In the genomic region with DNA sequence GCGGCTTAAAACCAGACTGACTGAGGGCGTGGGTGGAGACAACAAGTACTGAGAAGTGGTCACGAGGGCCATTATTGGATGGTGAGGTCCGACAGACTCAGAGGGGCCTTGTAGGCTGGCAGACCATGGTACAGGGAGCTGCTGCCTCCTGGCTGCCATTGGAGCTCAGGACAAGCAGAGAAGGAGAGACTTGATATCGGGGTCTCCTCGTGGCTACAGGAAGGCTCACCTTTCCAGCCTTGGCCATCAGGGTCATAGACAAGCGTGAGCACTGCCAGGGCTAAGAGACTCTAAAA, we compare ENCODE assay signal across 19 cellular contexts. TPM values are rescaled to one million over a fixed set of nuclear protein-coding genes. Genes with fewer than 3 reads are reported as not detected.
DNase-seq lines count a peak whose midpoint lies in the region; ATAC-seq and TF ChIP-seq lines count a peak whose summit lies in the region.
"Had no signal": no experiment of that assay in that cellular context is flagged by ENCODE, and none has a peak within 500 bp of the region (broad histone marks: within the 10 kb centered on the region; RNA-seq: fewer than 3 reads in every experiment).

No MANE protein-coding gene starts in this region.

- H3F3A ChIP-seq in GM23338 (replicated peaks; ENCODE audit: low read depth) (no peaks in the 10 kb centered on the region), neural progenitor cell (ENCODE audit: low read depth) (peaks cover 10% of the 10 kb centered on the region)

- H3K79me2 ChIP-seq in GM23338 (replicated peaks; ENCODE audit: insufficient read depth) = no peaks in the 10 kb centered on the region
- H3K79me2 ChIP-seq in neural progenitor cell (ENCODE audit: low read depth) = no peaks in the 10 kb centered on the region

- peaks cover 3% of the 10 kb centered on the region; the same call in 1 of the 2 replicates for H3K9me2 ChIP-seq in GM23338 (ENCODE audit: insufficient read depth)

- H3K4me2 ChIP-seq in GM23338 = no peak overlapping the region
- no peak overlapping the region for H3K4me2 ChIP-seq in neural progenitor cell

- TF ChIP-seq POLR2A in body of pancreas (IDR thresholded peaks at IDR 0.05) = no peak

- ATAC-seq in GM23338 (peak; percentile 19; the same call in 1 of the 3 replicates), T-helper 17 cell (no peak), HG03378 (IDR thresholded peaks at IDR 0.05; ENCODE audit: unreplicated experiment) (no peak), body of pancreas (no peak)
- ATAC-seq: PC-3 had no signal

- no peaks in the 10 kb centered on the region; the same call in 1 of the 3 replicates for H3K4me1 Mint-ChIP-seq in GM23338
- peaks cover 16% of the 10 kb centered on the region for H3K4me1 Mint-ChIP-seq in T-helper 17 cell
- H3K4me1 Mint-ChIP-seq in endodermal cell = no peaks in the 10 kb centered on the region
- peaks cover 16% of the 10 kb centered on the region for H3K4me1 Mint-ChIP-seq in neural progenitor cell
- H3K4me1 Mint-ChIP-seq: IgD-negative memory B cell had no signal

- H3K36me3 ChIP-seq in GM23338 (ENCODE audit: insufficient read depth) (no peaks in the 10 kb centered on the region), endodermal cell (ENCODE audit: control insufficient read depth, insufficient read depth, low read length) (no peaks in the 10 kb centered on the region), neural progenitor cell (no peaks in the 10 kb centered on the region), body of pancreas (replicated peaks in 1 of 2; ENCODE audit: insufficient read depth in 1 of 2, low read depth in 2 of 2) (no peaks in the 10 kb centered on the region)

- no peak overlapping the region for H3K27ac ChIP-seq in GM23338 (ENCODE audit: low read depth)
- H3K27ac ChIP-seq in endodermal cell (ENCODE audit: low read depth, low read length) = no peak overlapping the region
- no peak overlapping the region for H3K27ac ChIP-seq in neural progenitor cell
- no peak overlapping the region for H3K27ac ChIP-seq in body of pancreas

- H3K4me3 Mint-ChIP-seq in GM23338 (no peak overlapping the region), T-helper 17 cell (peak overlapping the region; percentile 83), endodermal cell (no peak overlapping the region), neural progenitor cell (no peak overlapping the region)
- H3K4me3 Mint-ChIP-seq: B cell, IgD-negative memory B cell had no signal

- H3K4me1 ChIP-seq in GM23338 (ENCODE audit: insufficient read depth) (no peaks in the 10 kb centered on the region), endodermal cell (ENCODE audit: control insufficient read depth, insufficient read depth, low read length) (no peaks in the 10 kb centered on the region), neural progenitor cell (peaks cover 11% of the 10 kb centered on the region), body of pancreas (peaks cover 13% of the 10 kb centered on the region)

- H3K9me3 Mint-ChIP-seq in GM23338 (peaks cover 3% of the 10 kb centered on the region; the same call in 2 of the 3 replicates), endodermal cell (no peaks in the 10 kb centered on the region), neural progenitor cell (no peaks in the 10 kb centered on the region)
- H3K9me3 Mint-ChIP-seq: CD8-positive, alpha-beta memory T cell; IgD-negative memory B cell had no signal

- H3K36me3 Mint-ChIP-seq in GM23338 (ENCODE audit: low read depth) (no peaks in the 10 kb centered on the region), T-helper 17 cell (ENCODE audit: low read depth) (peaks cover 5% of the 10 kb centered on the region), endodermal cell (ENCODE audit: low read depth) (no peaks in the 10 kb centered on the region), neural progenitor cell (peaks cover 4% of the 10 kb centered on the region)
- H3K36me3 Mint-ChIP-seq: IgD-negative memory B cell had no signal

- 86 to 87% methylated on average over 6 to 7 of the region's 7 CpGs for WGBS in endodermal cell (ENCODE audit: insufficient coverage in 1 of 2, insufficient read length in 1 of 2), 2 experiments
- WGBS in body of pancreas, 2 donors = 91% methylated on average over 7 of the region's 7 CpGs

- H3K27me3 Mint-ChIP-seq in GM23338 (ENCODE audit: insufficient read depth, low read depth, poor library complexity) = peaks cover 49% of the 10 kb centered on the region
- no peaks in the 10 kb centered on the region for H3K27me3 Mint-ChIP-seq in T-helper 17 cell
- H3K27me3 Mint-ChIP-seq in endodermal cell (ENCODE audit: insufficient read depth) = peaks cover 65% of the 10 kb centered on the region
- H3K27me3 Mint-ChIP-seq in neural progenitor cell (ENCODE audit: insufficient read depth, low read depth) = peaks cover 8% of the 10 kb centered on the region
- H3K27me3 Mint-ChIP-seq: B cell; CD8-positive, alpha-beta memory T cell; IgD-negative memory B cell had no signal

- no peak overlapping the region for H3K4me3 ChIP-seq in GM23338
- no peak overlapping the region for H3K4me3 ChIP-seq in endodermal cell (ENCODE audit: low read length)
- H3K4me3 ChIP-seq in neural progenitor cell = no peak overlapping the region
- H3K4me3 ChIP-seq in body of pancreas = no peak overlapping the region

- TF ChIP-seq CTCF in GM23338 (conservative IDR thresholded peaks at IDR 0.05; ENCODE audit: low read depth in 2 of 2) = peak in 1 of 2 experiments; percentile 56; a peak in 2 of 4 replicates
- peak; percentile 52 for TF ChIP-seq CTCF in endodermal cell (conservative IDR thresholded peaks at IDR 0.05)
- peak; percentile 24 for TF ChIP-seq CTCF in neural progenitor cell (IDR thresholded peaks at IDR 0.05)
- no peak for TF ChIP-seq CTCF in body of pancreas (IDR thresholded peaks at IDR 0.05)

- H4K20me1 ChIP-seq in GM23338 (replicated peaks; ENCODE audit: insufficient read depth) = no peaks in the 10 kb centered on the region
- H4K20me1 ChIP-seq in neural progenitor cell (ENCODE audit: low read depth) = peaks cover 9% of the 10 kb centered on the region

- H3K9me3 ChIP-seq in T-helper 17 cell (ENCODE audit: control insufficient read depth, low read length, poor library complexity, severe bottlenecking) (no peaks in the 10 kb centered on the region), endodermal cell (ENCODE audit: control insufficient read depth, low read length) (no peaks in the 10 kb centered on the region), neural progenitor cell (ENCODE audit: low read depth) (no peaks in the 10 kb centered on the region), body of pancreas (no peaks in the 10 kb centered on the region)

- H2AFZ ChIP-seq in GM23338 = no peak overlapping the region
- no peak overlapping the region for H2AFZ ChIP-seq in neural progenitor cell (replicated peaks)

- H3K27ac Mint-ChIP-seq in GM23338 = no peak overlapping the region
- peak overlapping the region; percentile 86 for H3K27ac Mint-ChIP-seq in T-helper 17 cell
- no peak overlapping the region for H3K27ac Mint-ChIP-seq in endodermal cell
- H3K27ac Mint-ChIP-seq in neural progenitor cell = no peak overlapping the region
- H3K27ac Mint-ChIP-seq: B cell had no signal

- DNase-seq in GM23338 (ENCODE audit: low spot score) = no peak
- DNase-seq in T-helper 17 cell = no peak
- no peak for DNase-seq in endodermal cell
- DNase-seq in neural progenitor cell (ENCODE audit: low spot score) = peak; percentile 30
- no peak for DNase-seq in activated CD4-positive, alpha-beta T cell treated with anti-CD3 and anti-CD28 coated beads for 48 hours
- DNase-seq in body of pancreas = no peak
- DNase-seq: ACHN; CD8-positive, alpha-beta memory T cell; HCEC 1CT; NCI-H1048; NCI-H146; NCI-H2081 treated with DMSO at 0.1 percent for 48 hours; NCI-H2227 treated with DMSO at 0.1 percent for 48 hours; NCI-H526; NK-92 treated with Interleukin-12 subunit alpha and Interleukin-12 subunit beta, amount 100 ng/mL, for 24 hours; PC-3 had no signal

- intact Hi-C loops in body of pancreas (cut with DNase I) = no loop called here

- H3K9ac ChIP-seq in endodermal cell (ENCODE audit: extremely low read depth, low read length, poor library complexity, severe bottlenecking) (no peak overlapping the region), neural progenitor cell (no peak overlapping the region)

- peaks cover 85% of the 10 kb centered on the region for H3K27me3 ChIP-seq in GM23338 (ENCODE audit: insufficient read depth)
- peaks cover 57% of the 10 kb centered on the region for H3K27me3 ChIP-seq in endodermal cell (ENCODE audit: control insufficient read depth, insufficient read depth, low read length, poor library complexity, severe bottlenecking)
- H3K27me3 ChIP-seq in neural progenitor cell = peaks cover 88% of the 10 kb centered on the region
- H3K27me3 ChIP-seq in body of pancreas = no peaks in the 10 kb centered on the region

TF ChIP-seq in GM23338, 12 proteins besides CTCF, POLR2A, EP300 and RAD21 (continues in another document):
- TF ChIP-seq ETS1 (IDR thresholded peaks at IDR 0.05) (no peak), NANOG (IDR thresholded peaks at IDR 0.05; ENCODE audit: borderline replicate concordance) (no peak), JUNB (IDR thresholded peaks at IDR 0.05; ENCODE audit: unreplicated experiment) (no peak), EZH2phosphoT487 (IDR thresholded peaks at IDR 0.05; ENCODE audit: unreplicated experiment) (no peak)

RNA-seq across cellular contexts. Expression of gene FBRSL1, which starts 54.2 kb away (rescaled TPM):
- 65.9 and 89.8 TPM in 2 replicates for total RNA-seq in GM23338 (2014; rRNA removed; shearing (Covaris generic))
- polyA plus RNA-seq in GM23338 (2016; fragmentation: Nextera tagmentation; extraction: Ambion mirVana) = 29.5 and 37.8 TPM in 2 replicates
- 10 to 100 TPM; 79.3 to 86.3 TPM for total RNA-seq in T-helper 17 cell
- total RNA-seq in endodermal cell = 10 to 100 TPM; 74.9 to 92.3 TPM
- 72.6 TPM for polyA plus RNA-seq in endodermal cell (2013, experiment 1 of 2)
- polyA plus RNA-seq in endodermal cell (2013, experiment 2 of 2) = 64.1 TPM
- 7.4 and 30.6 TPM in 2 replicates for total RNA-seq in neural progenitor cell (ENCODE audit: low replicate concordance)
- 10 to 100 TPM; 29.8 to 50.1 TPM for total RNA-seq in body of pancreas

Comparison
In these comparisons a context has a peak if more than half of its experiments do, and no peak if none do; other contexts are left out.
1. CTCF ChIP-seq: peak in endodermal cell (single experiment) and neural progenitor cell (single experiment); none in body of pancreas (0 of 7).